In genomic region chr10:58963101-58963534, GRCh38 we compare ENCODE assay signal across 9 cellular contexts.
DNase-seq lines count a peak whose midpoint lies in the region; ATAC-seq and TF ChIP-seq lines count a peak whose summit lies in the region.
"Had no signal": no experiment of that assay in that cellular context is flagged by ENCODE, and none has a peak within 500 bp of the region (broad histone marks: within the 10 kb centered on the region; RNA-seq: fewer than 3 reads in every experiment).

No MANE protein-coding gene starts in this region.

- no peaks in the 10 kb centered on the region for H3K9me3 ChIP-seq in Peyer's patch

- H3K4me3 ChIP-seq in Peyer's patch: no peak overlapping the region

- TF ChIP-seq CTCF in 22Rv1 (IDR thresholded peaks at IDR 0.05) (peak; percentile 82), GM12873 (IDR thresholded peaks at IDR 0.05; ENCODE audit: insufficient read depth, low read depth, low read length, missing control alignments) (peak; percentile 55), Peyer's patch (IDR thresholded peaks at IDR 0.05) (peak in 1 of 6 experiments; percentile 11)

- no peaks in the 10 kb centered on the region for H3K36me3 ChIP-seq in Peyer's patch

- H3K27ac ChIP-seq in 22Rv1 (no peak overlapping the region), Peyer's patch (no peak overlapping the region)

- no peaks in the 10 kb centered on the region for H3K27me3 ChIP-seq in Peyer's patch

- ATAC-seq in GM21447 (IDR thresholded peaks at IDR 0.05; ENCODE audit: unreplicated experiment): no peak
- ATAC-seq: activated CD8-positive, alpha-beta memory T cell treated with anti-CD3 and anti-CD28 coated beads, Interleukin-2, amount 10 ng/mL, durations not matched to agents 7 days and 5 days had no signal

- TF ChIP-seq POLR2A in Peyer's patch (IDR thresholded peaks at IDR 0.05): no peak

- DNase-seq in SW480 (ENCODE audit: low spot score): peak; percentile 22
- peak; percentile 60 to 70 for DNase-seq in hippocampal formation (lab: John Stamatoyannopoulos, UW)
- no peak for DNase-seq in NCI-H510A treated with DMSO at 0.1 percent for 48 hours (lab: John Stamatoyannopoulos, UW)
- DNase-seq in SHP77 (lab: John Stamatoyannopoulos, UW): no peak
- DNase-seq in Peyer's patch: no peak
- DNase-seq: activated CD8-positive, alpha-beta memory T cell treated with anti-CD3 and anti-CD28 coated beads, Interleukin-2, amount 10 ng/mL, durations not matched to agents 7 days and 5 days had no signal

- peaks cover 0 to 9% (median 0%) of the 10 kb centered on the region in 4 donors for H3K4me1 ChIP-seq in Peyer's patch

Comparison
In these comparisons a context has a peak if more than half of its experiments do, and no peak if none do; other contexts are left out.
1. DNase-seq: peak in SW480 (single experiment) and hippocampal formation (2 of 2); none in NCI-H510A treated with DMSO at 0.1 percent for 48 hours (single experiment), SHP77 (0 of 2) and Peyer's patch (0 of 3).